Comparison of ENCODE assay signal across 18 cellular contexts in genomic region chr20:2867081-2867860, GRCh38. TPM values are rescaled to one million over a fixed set of nuclear protein-coding genes. Genes with fewer than 3 reads are reported as not detected.
DNase-seq lines count a peak whose midpoint lies in the region; ATAC-seq lines count a peak whose summit lies in the region.
"Had no signal": no experiment of that assay in that cellular context is flagged by ENCODE, and none has a peak within 500 bp of the region (broad histone marks: within the 10 kb centered on the region; RNA-seq: fewer than 3 reads in every experiment).

No MANE protein-coding gene starts in this region.

- H3K27me3 ChIP-seq in MG63, result no peaks in the 10 kb centered on the region
- H3K27me3 ChIP-seq: pancreas had no signal

- ATAC-seq in activated naive CD8-positive, alpha-beta T cell treated with anti-CD3 and anti-CD28 coated beads, Interleukin-2, amount 50 U/mL, for 24 hours, result no peak
- ATAC-seq in stimulated activated effector memory CD8-positive, alpha-beta T cell treated with anti-CD3 and anti-CD28 coated beads, Interleukin-12 subunit alpha, Interleukin-12 subunit beta, amount 100 ng/mL, for 72 hours, result no peak
- ATAC-seq in left ventricle myocardium superior, result no peak
- ATAC-seq: pancreas had no signal

- H3K36me3 ChIP-seq in MG63, result no peaks in the 10 kb centered on the region; the same call in 1 of the 2 replicates

- no peaks in the 10 kb centered on the region for H3K9me3 ChIP-seq in MG63
- H3K9me3 ChIP-seq: pancreas had no signal

- no peaks in the 10 kb centered on the region for H3K9me3 Mint-ChIP-seq in activated naive CD8-positive, alpha-beta T cell treated with anti-CD3 and anti-CD28 coated beads, Interleukin-2, amount 50 U/mL, for 24 hours
- H3K9me3 Mint-ChIP-seq in stimulated activated effector memory CD8-positive, alpha-beta T cell treated with anti-CD3 and anti-CD28 coated beads, Interleukin-12 subunit alpha, Interleukin-12 subunit beta, amount 100 ng/mL, for 72 hours, result no peaks in the 10 kb centered on the region

- peaks cover 65% of the 10 kb centered on the region for H3K4me1 Mint-ChIP-seq in activated naive CD8-positive, alpha-beta T cell treated with anti-CD3 and anti-CD28 coated beads, Interleukin-2, amount 50 U/mL, for 24 hours
- peaks cover 52% of the 10 kb centered on the region for H3K4me1 Mint-ChIP-seq in stimulated activated effector memory CD8-positive, alpha-beta T cell treated with anti-CD3 and anti-CD28 coated beads, Interleukin-12 subunit alpha, Interleukin-12 subunit beta, amount 100 ng/mL, for 72 hours

- H3K36me3 Mint-ChIP-seq in activated naive CD8-positive, alpha-beta T cell treated with anti-CD3 and anti-CD28 coated beads, Interleukin-2, amount 50 U/mL, for 24 hours (ENCODE audit: low read depth), result peaks cover 2% of the 10 kb centered on the region
- H3K36me3 Mint-ChIP-seq in stimulated activated effector memory CD8-positive, alpha-beta T cell treated with anti-CD3 and anti-CD28 coated beads, Interleukin-12 subunit alpha, Interleukin-12 subunit beta, amount 100 ng/mL, for 72 hours, result peaks cover 18% of the 10 kb centered on the region

- H3K4me3 ChIP-seq in MG63, result no peak overlapping the region
- H3K4me3 ChIP-seq: pancreas had no signal

- intact Hi-C loops in left ventricle myocardium superior (cut with micrococcal nuclease), result no loop called here

- peak overlapping the region; percentile 81 for H3K27ac Mint-ChIP-seq in activated naive CD8-positive, alpha-beta T cell treated with anti-CD3 and anti-CD28 coated beads, Interleukin-2, amount 50 U/mL, for 24 hours
- peak overlapping the region; percentile 72 for H3K27ac Mint-ChIP-seq in stimulated activated effector memory CD8-positive, alpha-beta T cell treated with anti-CD3 and anti-CD28 coated beads, Interleukin-12 subunit alpha, Interleukin-12 subunit beta, amount 100 ng/mL, for 72 hours

- H3K4me3 Mint-ChIP-seq in activated naive CD8-positive, alpha-beta T cell treated with anti-CD3 and anti-CD28 coated beads, Interleukin-2, amount 50 U/mL, for 24 hours, result no peak overlapping the region
- no peak overlapping the region for H3K4me3 Mint-ChIP-seq in stimulated activated effector memory CD8-positive, alpha-beta T cell treated with anti-CD3 and anti-CD28 coated beads, Interleukin-12 subunit alpha, Interleukin-12 subunit beta, amount 100 ng/mL, for 72 hours

- no peaks in the 10 kb centered on the region for H3K27me3 Mint-ChIP-seq in activated naive CD8-positive, alpha-beta T cell treated with anti-CD3 and anti-CD28 coated beads, Interleukin-2, amount 50 U/mL, for 24 hours

- DNase-seq in NCI-H345 (lab: John Stamatoyannopoulos, UW) (peak; percentile 27), NCI-H345 treated with DMSO at 0.1 percent for 48 hours (lab: John Stamatoyannopoulos, UW; ENCODE audit: unreplicated experiment) (no peak), MG63 (peak; percentile 10), NCI-H187 (lab: John Stamatoyannopoulos, UW) (no peak), T-helper 1 cell (no peak), left ventricle myocardium superior (no peak)
- no peak for DNase-seq in activated naive CD8-positive, alpha-beta T cell treated with anti-CD3 and anti-CD28 coated beads, Interleukin-2, amount 50 U/mL, for 24 hours
- no peak for DNase-seq in stimulated activated effector memory CD8-positive, alpha-beta T cell treated with anti-CD3 and anti-CD28 coated beads, Interleukin-12 subunit alpha, Interleukin-12 subunit beta, amount 100 ng/mL, for 72 hours (ENCODE audit: low spot score in 2 of 2)
- DNase-seq: activated CD4-positive, alpha-beta T cell treated with anti-CD3 and anti-CD28 coated beads, Interleukin-2, amount 50 U/mL, for 48 hours; central memory CD4-positive, alpha-beta T cell; effector memory CD4-positive, alpha-beta T cell; KG1; NCI-H1417 treated with DMSO at 0.1 percent for 48 hours; NCI-H446 treated with DMSO at 0.1 percent for 48 hours; stimulated activated CD4-positive, alpha-beta T cell treated with anti-CD3 and anti-CD28 coated beads, Interleukin-4, amount 100 ng/mL, for 24 hours; stimulated activated CD8-positive, alpha-beta memory T cell treated with anti-CD3 and anti-CD28 coated beads, Interleukin-4, amount 100 ng/mL, for 48 hours had no signal

RNA-seq across cellular contexts. Expression of gene PTPRA, which starts 6.0 kb away (rescaled TPM):
- total RNA-seq in MG63 (2014; rRNA removed; shearing (Covaris generic); ENCODE audit: low replicate concordance), result 8.8 and 13.3 TPM in 2 replicates
- total RNA-seq in left ventricle myocardium superior, result 26.5 TPM

RNA-seq across cellular contexts. Expression of gene VPS16, which starts 26.7 kb away (rescaled TPM):
- 18.5 and 21.2 TPM in 2 replicates for total RNA-seq in MG63 (2014; rRNA removed; shearing (Covaris generic); ENCODE audit: low replicate concordance)
- total RNA-seq in left ventricle myocardium superior, result 15.8 TPM

RNA-seq across cellular contexts. Expression of gene PCED1A, which starts 26.8 kb away (rescaled TPM):
- total RNA-seq in MG63 (2014; rRNA removed; shearing (Covaris generic); ENCODE audit: low replicate concordance), result 4.7 and 7.9 TPM in 2 replicates
- total RNA-seq in left ventricle myocardium superior, result 10.2 TPM

RNA-seq across cellular contexts. Expression of gene TMEM239, which starts 51.1 kb away (rescaled TPM):
- total RNA-seq in MG63 (2014; rRNA removed; shearing (Covaris generic); ENCODE audit: low replicate concordance), result not detected in 2 replicates
- total RNA-seq in left ventricle myocardium superior, result not detected
- total RNA-seq: pancreas, skeletal muscle tissue had no signal

RNA-seq across cellular contexts. Expression of gene C20orf141, which starts 52.5 kb away (rescaled TPM):
- not detected in 2 replicates for total RNA-seq in MG63 (2014; rRNA removed; shearing (Covaris generic); ENCODE audit: low replicate concordance)
- total RNA-seq in left ventricle myocardium superior, result not detected
- total RNA-seq: pancreas, skeletal muscle tissue had no signal

Comparison
In these comparisons a context has a peak if more than half of its experiments do, and no peak if none do; other contexts are left out.
1. DNase-seq: peak in NCI-H345 (single experiment) and MG63 (single experiment); none in NCI-H345 treated with DMSO at 0.1 percent for 48 hours (single experiment), activated naive CD8-positive, alpha-beta T cell treated with anti-CD3 and anti-CD28 coated beads, Interleukin-2, amount 50 U/mL, for 24 hours (single experiment), stimulated activated effector memory CD8-positive, alpha-beta T cell treated with anti-CD3 and anti-CD28 coated beads, Interleukin-12 subunit alpha, Interleukin-12 subunit beta, amount 100 ng/mL, for 72 hours (0 of 2), NCI-H187 (0 of 2), T-helper 1 cell (0 of 5) and left ventricle myocardium superior (single experiment).